16 cellular contexts compared by ENCODE assay signal in the genomic region with DNA sequence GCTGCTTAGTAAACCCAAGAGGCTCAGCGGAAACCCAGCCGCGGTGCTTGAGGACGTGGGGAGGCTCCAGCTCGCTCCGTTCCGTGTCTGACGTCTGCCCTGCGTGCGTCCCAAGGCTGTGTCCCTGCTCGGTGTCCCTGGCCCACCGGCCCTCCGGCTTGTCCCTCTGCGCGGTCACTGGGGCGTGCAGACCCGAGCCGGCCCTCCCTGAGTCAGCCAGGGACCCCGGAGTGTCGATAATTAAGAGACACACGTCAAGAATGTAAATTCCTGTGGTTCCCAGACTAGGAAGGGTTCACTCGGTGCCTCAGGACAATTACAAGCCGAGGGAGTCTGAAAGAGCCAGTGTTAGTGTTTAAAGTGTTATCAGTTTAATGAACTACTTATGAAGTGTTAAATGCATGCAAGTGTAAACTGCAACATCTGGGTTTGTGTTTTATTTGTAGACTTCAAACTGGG.
DNase-seq lines count a peak whose midpoint lies in the region; FAIRE-seq and TF ChIP-seq lines count a peak whose summit lies in the region.
"Had no signal": no experiment of that assay in that cellular context is flagged by ENCODE, and none has a peak within 500 bp of the region (broad histone marks: within the 10 kb centered on the region; RNA-seq: fewer than 3 reads in every experiment).

No MANE protein-coding gene starts in this region.

- H4K20me1 ChIP-seq in astrocyte (ENCODE audit: insufficient read depth, low read length): no peaks in the 10 kb centered on the region
- H4K20me1 ChIP-seq in hepatocyte (ENCODE audit: insufficient read depth, poor library complexity, severe bottlenecking): no peaks in the 10 kb centered on the region

- peaks cover 10% of the 10 kb centered on the region for H3K4me1 Mint-ChIP-seq in astrocyte (ENCODE audit: low read depth, unreplicated experiment)
- H3K4me1 Mint-ChIP-seq in progenitor cell of endocrine pancreas (ENCODE audit: low read depth): peaks cover 12% of the 10 kb centered on the region
- H3K4me1 Mint-ChIP-seq: memory B cell had no signal

- no peak for TF ChIP-seq POLR2A in GM12891 (IDR thresholded peaks at IDR 0.05; ENCODE audit: low read depth, low read length)

- FAIRE-seq in astrocyte (lab: Jason Lieb, UNC): no peak
- FAIRE-seq in GM12891 (lab: Jason Lieb, UNC): no peak

- H3K4me3 ChIP-seq in H7 (ENCODE audit: insufficient read depth, low read depth, low read length): peak overlapping the region; percentile 44
- H3K4me3 ChIP-seq in astrocyte (ENCODE audit: insufficient read depth, low read depth, low read length): peak overlapping the region; percentile 57
- H3K4me3 ChIP-seq in hepatocyte: no peak overlapping the region

- TF ChIP-seq CTCF in astrocyte (IDR thresholded peaks at IDR 0.05; ENCODE audit: insufficient read depth, low read depth, low read length): no peak
- no peak for TF ChIP-seq CTCF in hepatocyte (IDR thresholded peaks at IDR 0.05; ENCODE audit: poor library complexity)
- TF ChIP-seq CTCF in progenitor cell of endocrine pancreas (IDR thresholded peaks at IDR 0.05; ENCODE audit: unreplicated experiment): no peak

- H3K9me3 ChIP-seq in astrocyte (ENCODE audit: insufficient read depth, low read depth, low read length) (no peaks in the 10 kb centered on the region), hepatocyte (ENCODE audit: low read depth) (peaks cover 4% of the 10 kb centered on the region)

- H3K36me3 Mint-ChIP-seq in astrocyte (ENCODE audit: low read depth, unreplicated experiment) (no peaks in the 10 kb centered on the region), progenitor cell of endocrine pancreas (ENCODE audit: insufficient read depth) (no peaks in the 10 kb centered on the region)
- H3K36me3 Mint-ChIP-seq: activated naive CD4-positive, alpha-beta T cell treated with anti-CD3 and anti-CD28 coated beads, Interleukin-2, amount 10 ng/mL, durations not matched to agents 7 days and 5 days; stimulated activated memory B cell treated with anti-CD40 and anti-IgM and Interleukin-4, amounts not matched to agents 10 μg/mL and 1 μg/mL and 100 μg/mL, for 72 hours had no signal

- H3K79me2 ChIP-seq in astrocyte (ENCODE audit: insufficient read depth, low read length): no peaks in the 10 kb centered on the region
- H3K79me2 ChIP-seq in hepatocyte: no peaks in the 10 kb centered on the region

- H3K27ac Mint-ChIP-seq in astrocyte (ENCODE audit: unreplicated experiment): peak overlapping the region; percentile 77
- peak overlapping the region; percentile 83 for H3K27ac Mint-ChIP-seq in progenitor cell of endocrine pancreas
- H3K27ac Mint-ChIP-seq: activated naive CD4-positive, alpha-beta T cell treated with anti-CD3 and anti-CD28 coated beads, Interleukin-2, amount 10 ng/mL, durations not matched to agents 7 days and 5 days; memory B cell; stimulated activated memory B cell treated with anti-CD40 and anti-IgM and Interleukin-4, amounts not matched to agents 10 μg/mL and 1 μg/mL and 100 μg/mL, for 72 hours had no signal

- H3K4me2 ChIP-seq in astrocyte (ENCODE audit: low read length): peak overlapping the region; percentile 98
- peak overlapping the region; percentile 89 for H3K4me2 ChIP-seq in hepatocyte

- H3K9me2 ChIP-seq in hepatocyte (replicated peaks; ENCODE audit: insufficient read depth): no peaks in the 10 kb centered on the region

- peak overlapping the region; percentile 64 for H3K9ac ChIP-seq in astrocyte (ENCODE audit: low read length)

- WGBS in hepatocyte (ENCODE audit: low lambda C conversion rate, missing lambda C conversion rate): 13% methylated on average over 23 of the region's 23 CpGs

- H3K9me3 Mint-ChIP-seq in astrocyte (ENCODE audit: unreplicated experiment) (peaks cover 5% of the 10 kb centered on the region), progenitor cell of endocrine pancreas (ENCODE audit: low read depth) (peaks cover 6% of the 10 kb centered on the region)
- H3K9me3 Mint-ChIP-seq: activated naive CD4-positive, alpha-beta T cell treated with anti-CD3 and anti-CD28 coated beads, Interleukin-2, amount 10 ng/mL, durations not matched to agents 7 days and 5 days had no signal

- H3K36me3 ChIP-seq in H7 (replicated peaks; ENCODE audit: control insufficient read depth, insufficient read depth, low read length) (no peaks in the 10 kb centered on the region), astrocyte (ENCODE audit: insufficient read depth, low read length) (no peaks in the 10 kb centered on the region), hepatocyte (replicated peaks; ENCODE audit: insufficient read depth, low read depth) (no peaks in the 10 kb centered on the region)

- H3K4me1 ChIP-seq in astrocyte (ENCODE audit: insufficient read depth, low read length) (peaks cover 18% of the 10 kb centered on the region), hepatocyte (ENCODE audit: insufficient read depth) (peaks cover 23% of the 10 kb centered on the region)

- H3K4me3 Mint-ChIP-seq in astrocyte (ENCODE audit: unreplicated experiment) (peak overlapping the region; percentile 64), progenitor cell of endocrine pancreas (ENCODE audit: low read depth) (peak overlapping the region; percentile 60)
- H3K4me3 Mint-ChIP-seq: activated naive CD4-positive, alpha-beta T cell treated with anti-CD3 and anti-CD28 coated beads, Interleukin-2, amount 10 ng/mL, durations not matched to agents 7 days and 5 days had no signal

- no peak overlapping the region for H3K27ac ChIP-seq in astrocyte (ENCODE audit: low read depth, low read length)
- H3K27ac ChIP-seq in hepatocyte: peak overlapping the region; percentile 27
- H3K27ac ChIP-seq: epithelial cell of prostate had no signal

- peak overlapping the region; percentile 93 for H2AFZ ChIP-seq in astrocyte (ENCODE audit: low read depth, low read length)
- no peak overlapping the region for H2AFZ ChIP-seq in hepatocyte

- DNase-seq in H7 (peak; percentile 71), astrocyte (ENCODE audit: low read depth) (peak; percentile 30), hepatocyte (ENCODE audit: low spot score) (peak; percentile 52), progenitor cell of endocrine pancreas (ENCODE audit: low spot score, unreplicated experiment) (peak; percentile 32), GM12891 (ENCODE audit: insufficient read length, low spot score) (no peak), hypothalamus (lab: John Stamatoyannopoulos, UW) (no peak), putamen (ENCODE audit: low spot score) (no peak)
- DNase-seq in NK-92 treated with Interleukin-12 subunit alpha and Interleukin-12 subunit beta, amount 100 ng/mL, for 24 hours (lab: John Stamatoyannopoulos, UW): no peak
- DNase-seq: activated CD4-positive, alpha-beta T cell treated with anti-CD3 and anti-CD28 coated beads, Interleukin-2, amount 50 U/mL, for 1 hour; activated naive CD4-positive, alpha-beta T cell treated with anti-CD3 and anti-CD28 coated beads, Interleukin-2, amount 10 ng/mL, durations not matched to agents 7 days and 5 days; DMS 273 treated with DMSO at 0.1 percent for 48 hours; Karpas-422; NCI-H446 treated with DMSO at 0.1 percent for 48 hours had no signal

- H3K27me3 ChIP-seq in H7 (ENCODE audit: control insufficient read depth, insufficient read depth, low read length) (peaks cover 16% of the 10 kb centered on the region), astrocyte (ENCODE audit: insufficient read depth, low read length) (peaks cover 6% of the 10 kb centered on the region), hepatocyte (no peaks in the 10 kb centered on the region)

- H3K27me3 Mint-ChIP-seq in astrocyte (ENCODE audit: low read depth, unreplicated experiment) (peaks cover 2% of the 10 kb centered on the region), progenitor cell of endocrine pancreas (no peaks in the 10 kb centered on the region)

TF ChIP-seq in GM12891, 5 proteins besides CTCF, POLR2A, EP300 and RAD21:
- TF ChIP-seq PAX5 (IDR thresholded peaks at IDR 0.05; ENCODE audit: insufficient read depth, low read length, severe bottlenecking) (no peak), POLR2AphosphoS5 (IDR thresholded peaks at IDR 0.05; ENCODE audit: low read depth, low read length) (no peak), SPI1 (IDR thresholded peaks at IDR 0.05; ENCODE audit: low read depth, low read length) (no peak), POU2F2 (IDR thresholded peaks at IDR 0.05; ENCODE audit: low read depth, low read length) (no peak), TAF1 (IDR thresholded peaks at IDR 0.05; ENCODE audit: low read depth, low read length) (no peak)
TF ChIP-seq in GM12891: peak in this region for 0.

Comparison
In these comparisons a context has a peak if more than half of its experiments do, and no peak if none do; other contexts are left out.
1. DNase-seq: peak in H7 (single experiment), astrocyte (single experiment), hepatocyte (single experiment) and progenitor cell of endocrine pancreas (single experiment); none in NK-92 treated with Interleukin-12 subunit alpha and Interleukin-12 subunit beta, amount 100 ng/mL, for 24 hours (single experiment), GM12891 (single experiment), hypothalamus (0 of 51) and putamen (single experiment).